8 cellular contexts compared by ENCODE assay signal in genomic region chr6:37210313-37210898, GRCh38. TPM values are rescaled to one million over a fixed set of nuclear protein-coding genes. Genes with fewer than 3 reads are reported as not detected.
DNase-seq lines count a peak whose midpoint lies in the region; ATAC-seq and TF ChIP-seq lines count a peak whose summit lies in the region.

No MANE protein-coding gene starts in this region.

- no peaks in the 10 kb centered on the region for H3K9me3 ChIP-seq in Caco-2

- H3K36me3 Mint-ChIP-seq in Caco-2 (ENCODE audit: insufficient read depth, unreplicated experiment): no peaks in the 10 kb centered on the region
- H3K36me3 Mint-ChIP-seq in activated CD8-positive, alpha-beta T cell treated with anti-CD3 and anti-CD28 coated beads for 36 hours (ENCODE audit: low read depth): no peaks in the 10 kb centered on the region

- no peaks in the 10 kb centered on the region for H3K27me3 Mint-ChIP-seq in Caco-2 (ENCODE audit: insufficient read depth, unreplicated experiment)
- no peaks in the 10 kb centered on the region for H3K27me3 Mint-ChIP-seq in activated CD8-positive, alpha-beta T cell treated with anti-CD3 and anti-CD28 coated beads for 36 hours

- DNase-seq in Caco-2 (peak; percentile 76 to 85), HT1080 (ENCODE audit: low read depth) (peak; percentile 71), NK-92 (lab: John Stamatoyannopoulos, UW; ENCODE audit: unreplicated experiment) (peak; percentile 27), medulla oblongata (ENCODE audit: extremely low spot score) (peak; percentile 91)
- peak; percentile 87 for DNase-seq in activated CD8-positive, alpha-beta T cell treated with anti-CD3 and anti-CD28 coated beads for 36 hours
- peak; percentile 73 for DNase-seq in effector CD4-positive, alpha-beta T cell
- peak; percentile 57 to 63 for DNase-seq in stimulated activated CD8-positive, alpha-beta memory T cell treated with anti-CD3 and anti-CD28 coated beads, Interleukin-4, amount 100 ng/mL, for 1 hour (ENCODE audit: low read depth in 2 of 2, low spot score in 1 of 2)

- H3K36me3 ChIP-seq in Caco-2 (ENCODE audit: control insufficient read depth, insufficient read depth, low read length): no peaks in the 10 kb centered on the region

- CTCF ChIA-PET in Caco-2 (lab: Charles Lee): interaction anchor here (0.5 to 5.7 kb wide), 37 partner anchors 9 to 452 kb away, joined by 3 to 163 read pairs (median 4); partner anchors contain the start of genes MTCH1, PIM1, TBC1D22B and TMEM217
- CTCF ChIA-PET in activated CD8-positive, alpha-beta T cell treated with anti-CD3 and anti-CD28 coated beads for 36 hours (lab: Charles Lee): interaction anchor here (0.7 to 23.4 kb wide), 37 partner anchors 9 to 444 kb away, joined by 3 to 784 read pairs (median 6); partner anchors contain the start of genes C6orf89, MTCH1, PIM1 and PPIL1

- POLR2A ChIA-PET in Caco-2 (lab: Charles Lee): no interaction called here
- POLR2A ChIA-PET in activated CD8-positive, alpha-beta T cell treated with anti-CD3 and anti-CD28 coated beads for 36 hours (lab: Charles Lee): interaction anchor here (0.8 to 11.8 kb wide), 11 partner anchors 13 to 192 kb away, joined by 3 to 222 read pairs (median 4); partner anchors contain the start of gene PIM1

- BruUV-seq in Caco-2 (replicated peaks; lab: Mats Ljungman, UMichigan): no TSS peak

- no peak overlapping the region for H3K27ac Mint-ChIP-seq in Caco-2 (ENCODE audit: unreplicated experiment)
- H3K27ac Mint-ChIP-seq in activated CD8-positive, alpha-beta T cell treated with anti-CD3 and anti-CD28 coated beads for 36 hours: peak overlapping the region; percentile 89

- H3K27me3 ChIP-seq in Caco-2 (replicated peaks; ENCODE audit: control insufficient read depth, insufficient read depth, low read length): no peaks in the 10 kb centered on the region

- H3K4me1 Mint-ChIP-seq in Caco-2 (ENCODE audit: low read depth, unreplicated experiment): peaks cover 13% of the 10 kb centered on the region
- peaks cover 47% of the 10 kb centered on the region for H3K4me1 Mint-ChIP-seq in activated CD8-positive, alpha-beta T cell treated with anti-CD3 and anti-CD28 coated beads for 36 hours (ENCODE audit: low read depth)

- peaks cover 5% of the 10 kb centered on the region for H3K4me1 ChIP-seq in Caco-2

- H3K4me3 Mint-ChIP-seq in Caco-2 (ENCODE audit: unreplicated experiment): no peak overlapping the region
- no peak overlapping the region for H3K4me3 Mint-ChIP-seq in activated CD8-positive, alpha-beta T cell treated with anti-CD3 and anti-CD28 coated beads for 36 hours

- H3K9me3 Mint-ChIP-seq in Caco-2 (ENCODE audit: unreplicated experiment): no peaks in the 10 kb centered on the region
- no peaks in the 10 kb centered on the region for H3K9me3 Mint-ChIP-seq in activated CD8-positive, alpha-beta T cell treated with anti-CD3 and anti-CD28 coated beads for 36 hours

- ATAC-seq in activated CD8-positive, alpha-beta T cell treated with anti-CD3 and anti-CD28 coated beads for 36 hours: peak; percentile 47
- no peak for ATAC-seq in GM19023 (IDR thresholded peaks at IDR 0.05; ENCODE audit: unreplicated experiment)

- no peak overlapping the region for H3K4me3 ChIP-seq in Caco-2 (ENCODE audit: low read depth, low read length)

- intact Hi-C loops in Caco-2 (cut with micrococcal nuclease; ENCODE audit: unreplicated experiment): loop anchor here (1.0 to 2.0 kb wide), 5 partner anchors 38 to 444 kb away; partner anchors contain the start of gene C6orf89
- intact Hi-C loops in activated CD8-positive, alpha-beta T cell treated with anti-CD3 and anti-CD28 coated beads for 36 hours (cut with micrococcal nuclease): loop anchor here (1.0 to 10.0 kb wide), 2 partner anchors 192 to 446 kb away; no protein-coding TSS in a partner anchor

- TF ChIP-seq CTCF in Caco-2 (IDR thresholded peaks at IDR 0.05; ENCODE audit: insufficient read depth in 1 of 2, low read depth in 1 of 2, low read length in 1 of 2, severe bottlenecking in 1 of 2, unreplicated experiment in 1 of 2): peak; percentile 83 to 88
- TF ChIP-seq CTCF in activated CD8-positive, alpha-beta T cell treated with anti-CD3 and anti-CD28 coated beads for 36 hours (IDR thresholded peaks at IDR 0.05): peak; percentile 97

RNA-seq across cellular contexts. Expression of gene PIM1, which starts 40.5 kb away (rescaled TPM):
- total RNA-seq in Caco-2 (2022): 43.8 and 48.3 TPM in 2 replicates
- 9.3 and 10.9 TPM in 2 replicates for total RNA-seq in HT1080 (2014; rRNA removed; shearing (Covaris generic))
- polyA plus RNA-seq in HT1080 (2015; cell fraction: cytosol; rRNA removed): 15.7 and 17.7 TPM in 2 replicates
- 17.6 and 21.2 TPM in 2 replicates for polyA plus RNA-seq in HT1080 (2015; cell fraction: nucleus; rRNA removed)
- 100 to 1,000 TPM; 293 to 305 TPM for total RNA-seq in activated CD8-positive, alpha-beta T cell treated with anti-CD3 and anti-CD28 coated beads for 36 hours

RNA-seq across cellular contexts. Expression of gene TBC1D22B, which starts 47.2 kb away (rescaled TPM):
- total RNA-seq in Caco-2 (2022): 11.8 and 13.5 TPM in 2 replicates
- 5.1 and 8.3 TPM in 2 replicates for total RNA-seq in HT1080 (2014; rRNA removed; shearing (Covaris generic))
- polyA plus RNA-seq in HT1080 (2015; cell fraction: cytosol; rRNA removed): 10.9 and 13.8 TPM in 2 replicates
- 9.9 and 10.3 TPM in 2 replicates for polyA plus RNA-seq in HT1080 (2015; cell fraction: nucleus; rRNA removed)
- 10 to 100 TPM; 12.1 to 12.3 TPM for total RNA-seq in activated CD8-positive, alpha-beta T cell treated with anti-CD3 and anti-CD28 coated beads for 36 hours

RNA-seq across cellular contexts. Expression of gene TMEM217, which starts 47.5 kb away (rescaled TPM):
- 1.6 and 2.6 TPM in 2 replicates for total RNA-seq in Caco-2 (2022)
- 0.37 and 3.4 TPM in 2 replicates for total RNA-seq in HT1080 (2014; rRNA removed; shearing (Covaris generic))
- 0.71 and 2.4 TPM in 2 replicates for polyA plus RNA-seq in HT1080 (2015; cell fraction: cytosol; rRNA removed)
- polyA plus RNA-seq in HT1080 (2015; cell fraction: nucleus; rRNA removed): 0.42 and 0.94 TPM in 2 replicates
- 1 to 10 TPM; 4.0 to 5.7 TPM for total RNA-seq in activated CD8-positive, alpha-beta T cell treated with anti-CD3 and anti-CD28 coated beads for 36 hours

Comparison
In these comparisons a context has a peak if more than half of its experiments do, and no peak if none do; other contexts are left out.
1. DNase-seq: peak in every context shown above with its lines; median percentile 91 in medulla oblongata; 87 in activated CD8-positive, alpha-beta T cell treated with anti-CD3 and anti-CD28 coated beads for 36 hours; 80 in Caco-2; 73 in effector CD4-positive, alpha-beta T cell; 71 in HT1080; 60 in stimulated activated CD8-positive, alpha-beta memory T cell treated with anti-CD3 and anti-CD28 coated beads, Interleukin-4, amount 100 ng/mL, for 1 hour; 27 in NK-92.